ENCODE assay signal across 18 cellular contexts in genomic region chr6:27290850-27291208, GRCh38. TPM values are rescaled to one million over a fixed set of nuclear protein-coding genes. Genes with fewer than 3 reads are reported as not detected.
A peak's percentile ranks its signal among the peaks of the same experiment; 100 is the strongest.
DNase-seq lines count a peak whose midpoint lies in the region; ATAC-seq, FAIRE-seq and TF ChIP-seq lines count a peak whose summit lies in the region.
"Had no signal": no experiment of that assay in that cellular context is flagged by ENCODE, and none has a peak within 500 bp of the region (broad histone marks: within the 10 kb centered on the region; RNA-seq: fewer than 3 reads in every experiment).

No MANE protein-coding gene starts in this region.

- H3K4ac ChIP-seq in H9 (ENCODE audit: low read depth, low read length), result no peak overlapping the region
- no peak overlapping the region for H3K4ac ChIP-seq in mesenchymal stem cell (ENCODE audit: low read depth in 1 of 2, low read length in 2 of 2)

- H2BK15ac ChIP-seq in H9 (ENCODE audit: low read depth, low read length), result no peak overlapping the region
- H2BK15ac ChIP-seq in mesenchymal stem cell (ENCODE audit: low read depth, poor library complexity, severe bottlenecking), result no peak overlapping the region

- no peak for ATAC-seq in A549
- ATAC-seq: esophagus mucosa, mucosa of descending colon, Right ventricle myocardium inferior had no signal

- no peak for DNase-seq in A549 (ENCODE audit: low read depth in 1 of 2, low spot score in 1 of 2)
- DNase-seq in H9, result no peak
- no peak for DNase-seq in chondrocyte (ENCODE audit: low spot score)
- DNase-seq in mesenchymal stem cell, result no peak
- DNase-seq in activated CD4-positive, alpha-beta T cell treated with anti-CD3 and anti-CD28 coated beads, Interleukin-2, amount 10 ng/mL, durations not matched to agents 7 days and 5 days, result no peak
- DNase-seq in RKO (ENCODE audit: low spot score), result no peak
- no peak for DNase-seq in NCI-H226
- DNase-seq in NCI-H524 (lab: John Stamatoyannopoulos, UW), result no peak
- DNase-seq: activated CD4-positive, alpha-beta memory T cell treated with anti-CD3 and anti-CD28 coated beads, Interleukin-2, amount 10 ng/mL, durations not matched to agents 7 days and 5 days; activated naive CD4-positive, alpha-beta T cell; AML-193; cerebellar nuclear complex; mucosa of descending colon; NCI-H187 treated with DMSO at 0.1 percent for 48 hours had no signal

- no peak overlapping the region for H4K91ac ChIP-seq in H9 (ENCODE audit: insufficient read length, low read depth, low read length)
- no peak overlapping the region for H4K91ac ChIP-seq in mesenchymal stem cell (ENCODE audit: low read length)

- no peak overlapping the region for H4K5ac ChIP-seq in H9 (ENCODE audit: insufficient read length, low read depth, low read length)

- no peaks in the 10 kb centered on the region for H3K79me2 ChIP-seq in H9 (ENCODE audit: insufficient read depth, low read length)

- peak overlapping the region; percentile 77 for H3K4me2 ChIP-seq in A549
- H3K4me2 ChIP-seq in H9 (ENCODE audit: insufficient read depth, insufficient read length, low read length), result peak overlapping the region; percentile 93
- H3K4me2 ChIP-seq in mesenchymal stem cell (ENCODE audit: low read length, poor library complexity, severe bottlenecking), result peak overlapping the region; percentile 57

- H3K27me3 Mint-ChIP-seq in H9 (ENCODE audit: low read depth), result peaks cover 75% of the 10 kb centered on the region
- peaks cover 46% of the 10 kb centered on the region for H3K27me3 Mint-ChIP-seq in chondrocyte (ENCODE audit: low read depth)
- H3K27me3 Mint-ChIP-seq in activated CD4-positive, alpha-beta T cell treated with anti-CD3 and anti-CD28 coated beads, Interleukin-2, amount 10 ng/mL, durations not matched to agents 7 days and 5 days, result peaks cover 84% of the 10 kb centered on the region

- H3K4me1 ChIP-seq in A549 (peaks cover 26% of the 10 kb centered on the region; the same call in 2 of the 3 replicates), H9 (ENCODE audit: insufficient read depth, low read length) (no peaks in the 10 kb centered on the region; the same call in 1 of the 2 replicates), mesenchymal stem cell (ENCODE audit: control insufficient read depth, insufficient read depth, low read depth, low read length) (peaks cover 12% of the 10 kb centered on the region)

- H3K18ac ChIP-seq in H9 (ENCODE audit: insufficient read length, low read depth, low read length) (no peak overlapping the region), mesenchymal stem cell (ENCODE audit: low read depth in 1 of 2, low read length in 2 of 2) (no peak overlapping the region)

- H3K56ac ChIP-seq in H9 (ENCODE audit: insufficient read length, low read depth, low read length), result no peak overlapping the region

- H4K20me1 ChIP-seq in H9 (ENCODE audit: control insufficient read depth, insufficient read depth, insufficient read length), result no peaks in the 10 kb centered on the region

- WGBS in A549 (ENCODE audit: missing lambda C conversion rate), result 75% methylated on average over 9 of the region's 10 CpGs
- WGBS in H9 (ENCODE audit: extremely low coverage, insufficient read length, low lambda C conversion rate), result no CpG with 5 or more reads among the region's 10 CpGs
- WGBS in mesenchymal stem cell, result 25% methylated on average over 6 of the region's 10 CpGs

- H3K27me3 ChIP-seq in H9 (ENCODE audit: insufficient read depth, low read length) (no peaks in the 10 kb centered on the region; the same call in 1 of the 2 replicates), mesenchymal stem cell (ENCODE audit: control insufficient read depth in 1 of 2, insufficient read depth in 1 of 2, low read length in 2 of 2) (peaks cover 14 to 62% of the 10 kb centered on the region in 2 experiments)

- no peaks in the 10 kb centered on the region for H3K9me3 ChIP-seq in A549
- no peaks in the 10 kb centered on the region for H3K9me3 ChIP-seq in H9 (ENCODE audit: control insufficient read depth, low read depth, low read length)
- no peaks in the 10 kb centered on the region for H3K9me3 ChIP-seq in mesenchymal stem cell (ENCODE audit: control insufficient read depth, low read length)
- H3K9me3 ChIP-seq: mucosa of descending colon had no signal

- no peak for FAIRE-seq in A549 (lab: Jason Lieb, UNC)

- peak overlapping the region; percentile 7 for H3K9ac ChIP-seq in H9 (ENCODE audit: extremely low read depth, insufficient read length, low read length)
- peak overlapping the region; percentile 6 for H3K9ac ChIP-seq in mesenchymal stem cell (ENCODE audit: low read length)

- H3K9me3 Mint-ChIP-seq in H9 (peaks cover 0 to 4% of the 10 kb centered on the region in 2 experiments; a peak in 1 of 5 replicates), chondrocyte (ENCODE audit: low read depth) (peaks cover 7% of the 10 kb centered on the region)
- peaks cover 41% of the 10 kb centered on the region for H3K9me3 Mint-ChIP-seq in activated CD4-positive, alpha-beta T cell treated with anti-CD3 and anti-CD28 coated beads, Interleukin-2, amount 10 ng/mL, durations not matched to agents 7 days and 5 days

- H3K23ac ChIP-seq in H9 (ENCODE audit: insufficient read length, low read depth, low read length) (no peak overlapping the region), mesenchymal stem cell (ENCODE audit: low read length in 2 of 2) (no peak overlapping the region)

- H3K36me3 ChIP-seq in mesenchymal stem cell (ENCODE audit: control insufficient read depth in 1 of 2, insufficient read depth in 2 of 2, low read depth in 1 of 2, low read length in 2 of 2), result no peaks in the 10 kb centered on the region

- no peak for TF ChIP-seq EP300 in A549 (IDR thresholded peaks at IDR 0.05)

- no peak overlapping the region for H3K27ac ChIP-seq in A549
- H3K27ac ChIP-seq in H9 (ENCODE audit: insufficient read length, low read depth, low read length), result no peak overlapping the region
- H3K27ac ChIP-seq in mesenchymal stem cell (ENCODE audit: low read length, poor library complexity, severe bottlenecking), result no peak overlapping the region

- H3T11ph ChIP-seq in H9 (ENCODE audit: low read length), result no peak overlapping the region

- H2AFZ ChIP-seq in H9 (ENCODE audit: low read length) (no peak overlapping the region), mesenchymal stem cell (ENCODE audit: low read depth, low read length) (no peak overlapping the region)

- TF ChIP-seq CTCF in A549 (IDR thresholded peaks at IDR 0.05) (no peak), H9 (conservative IDR thresholded peaks at IDR 0.05) (no peak), chondrocyte (IDR thresholded peaks at IDR 0.05) (no peak)

- no peak overlapping the region for H2AK5ac ChIP-seq in H9 (ENCODE audit: insufficient read length, low read length)
- no peak overlapping the region for H2AK5ac ChIP-seq in mesenchymal stem cell (ENCODE audit: low read length, severe bottlenecking)

- H4K8ac ChIP-seq in H9 (replicated peaks; ENCODE audit: insufficient read length, low read depth, low read length), result no peak overlapping the region
- no peak overlapping the region for H4K8ac ChIP-seq in mesenchymal stem cell (ENCODE audit: low read length)

- H2BK5ac ChIP-seq in H9 (ENCODE audit: insufficient read length, low read length) (no peak overlapping the region), mesenchymal stem cell (ENCODE audit: low read depth, low read length, poor library complexity, severe bottlenecking) (no peak overlapping the region)

- CTCF ChIA-PET in A549 (lab: Yijun Ruan, JAX), result no interaction called here
- CTCF ChIA-PET in activated CD4-positive, alpha-beta T cell treated with anti-CD3 and anti-CD28 coated beads, Interleukin-2, amount 10 ng/mL, durations not matched to agents 7 days and 5 days (lab: Charles Lee), result interaction anchor here (0.6 to 0.7 kb wide), 2 partner anchors 88 to 157 kb away, joined by 3 to 4 read pairs; no protein-coding TSS in a partner anchor

- H3K36me3 Mint-ChIP-seq in H9 (ENCODE audit: insufficient read depth in 1 of 3, low read depth in 3 of 3) (no peaks in the 10 kb centered on the region), chondrocyte (ENCODE audit: low read depth) (no peaks in the 10 kb centered on the region)
- peaks cover 18% of the 10 kb centered on the region for H3K36me3 Mint-ChIP-seq in activated CD4-positive, alpha-beta T cell treated with anti-CD3 and anti-CD28 coated beads, Interleukin-2, amount 10 ng/mL, durations not matched to agents 7 days and 5 days (ENCODE audit: low read depth)

- H3K27ac Mint-ChIP-seq in H9, result 0 out of 7 replicates have a peak overlapping the region, but pooled peaks of 1 of the 3 experiments have one; percentile 20
- no peak overlapping the region for H3K27ac Mint-ChIP-seq in chondrocyte (ENCODE audit: unreplicated experiment)
- H3K27ac Mint-ChIP-seq in activated CD4-positive, alpha-beta T cell treated with anti-CD3 and anti-CD28 coated beads, Interleukin-2, amount 10 ng/mL, durations not matched to agents 7 days and 5 days, result no peak overlapping the region
- H3K27ac Mint-ChIP-seq: activated CD4-positive, alpha-beta memory T cell treated with anti-CD3 and anti-CD28 coated beads, Interleukin-2, amount 10 ng/mL, durations not matched to agents 7 days and 5 days had no signal

- H3K23me2 ChIP-seq in H9 (ENCODE audit: insufficient read length, low read depth, low read length, poor library complexity, severe bottlenecking), result peaks cover 22% of the 10 kb centered on the region

- H2BK20ac ChIP-seq in H9 (ENCODE audit: low read depth, low read length, poor library complexity, severe bottlenecking), result no peak overlapping the region

- no peaks in the 10 kb centered on the region for H3K79me1 ChIP-seq in H9 (ENCODE audit: insufficient read depth, low read depth, low read length, poor library complexity, severe bottlenecking)
- H3K79me1 ChIP-seq in mesenchymal stem cell (replicated peaks; ENCODE audit: low read length, poor library complexity, severe bottlenecking), result no peaks in the 10 kb centered on the region

- TF ChIP-seq POLR2A in A549 (IDR thresholded peaks at IDR 0.05; ENCODE audit: low read length), result no peak

- peak overlapping the region; percentile 36; the same call in 1 of the 3 replicates for H3K4me3 ChIP-seq in A549
- H3K4me3 ChIP-seq in mesenchymal stem cell (ENCODE audit: insufficient read depth in 1 of 2, low read depth in 1 of 2, low read length in 2 of 2), result peak overlapping the region in 1 of 2 experiments; percentile 52
- H3K4me3 ChIP-seq: mucosa of descending colon had no signal

- peak overlapping the region; percentile 67 to 87 for H3K4me3 Mint-ChIP-seq in H9
- peak overlapping the region; percentile 13 for H3K4me3 Mint-ChIP-seq in chondrocyte (ENCODE audit: unreplicated experiment)
- H3K4me3 Mint-ChIP-seq in activated CD4-positive, alpha-beta T cell treated with anti-CD3 and anti-CD28 coated beads, Interleukin-2, amount 10 ng/mL, durations not matched to agents 7 days and 5 days, result no peak overlapping the region
- H3K4me3 Mint-ChIP-seq: activated CD4-positive, alpha-beta memory T cell treated with anti-CD3 and anti-CD28 coated beads, Interleukin-2, amount 10 ng/mL, durations not matched to agents 7 days and 5 days had no signal

- H3K4me1 Mint-ChIP-seq in H9 (peaks cover 43 to 51% of the 10 kb centered on the region in 2 experiments), chondrocyte (ENCODE audit: low read depth) (peaks cover 47% of the 10 kb centered on the region)
- H3K4me1 Mint-ChIP-seq in activated CD4-positive, alpha-beta T cell treated with anti-CD3 and anti-CD28 coated beads, Interleukin-2, amount 10 ng/mL, durations not matched to agents 7 days and 5 days, result peaks cover 9% of the 10 kb centered on the region

- TF ChIP-seq RAD21 in A549 (conservative IDR thresholded peaks at IDR 0.05 in 1 of 2, IDR thresholded peaks at IDR 0.05 in 1 of 2), result no peak

- H2BK120ac ChIP-seq in H9 (ENCODE audit: low read depth, low read length, poor library complexity, severe bottlenecking), result no peak overlapping the region
- H2BK120ac ChIP-seq in mesenchymal stem cell (ENCODE audit: low read depth, low read length), result no peak overlapping the region

- POLR2A ChIA-PET in A549 (lab: Yijun Ruan, JAX), result interaction anchor here (0.9 kb wide), 1 partner anchor 448 kb away, joined by 3 read pairs; no protein-coding TSS in a partner anchor
- POLR2A ChIA-PET in activated CD4-positive, alpha-beta T cell treated with anti-CD3 and anti-CD28 coated beads, Interleukin-2, amount 10 ng/mL, durations not matched to agents 7 days and 5 days (lab: Charles Lee), result no interaction called here

- H2BK12ac ChIP-seq in H9 (ENCODE audit: insufficient read length, low read depth, low read length) (no peak overlapping the region), mesenchymal stem cell (ENCODE audit: low read length in 2 of 2) (no peak overlapping the region)

- H3K14ac ChIP-seq in H9 (ENCODE audit: insufficient read depth, low read length), result no peak overlapping the region
- no peak overlapping the region for H3K14ac ChIP-seq in mesenchymal stem cell (ENCODE audit: low read length in 2 of 2)

RNA-seq across cellular contexts. Expression of gene POM121L2, which starts 21.2 kb away (rescaled TPM):
- polyA plus RNA-seq in A549 (2011; rRNA removed) (0.09 TPM in 1 of 2 replicates, not detected in the other), A549 (2017; fragmentation: RNase III; extraction: RNeasy Plus Mini Kit Qiagen cat#74134 plus additional on column Dnase treatment) (not detected in 3 replicates)
- polyA plus RNA-seq in A549 (2012; cell fraction: cytosol; rRNA removed), result not detected in 2 replicates
- polyA plus RNA-seq in A549 (2012; cell fraction: nucleus; rRNA removed), result not detected in 2 replicates
- polyA minus RNA-seq in A549 (2011; rRNA and poly(A)+ RNA removed), result 0.04 TPM in 1 of 2 replicates, not detected in the other
- total RNA-seq in H9 (2021) (not detected in 2 replicates), chondrocyte (not detected in 3 replicates)
- not detected for polyA plus RNA-seq in mesenchymal stem cell (2013, experiment 1 of 2)
- not detected for polyA plus RNA-seq in mesenchymal stem cell (2013, experiment 2 of 2)
- total RNA-seq in activated CD4-positive, alpha-beta T cell treated with anti-CD3 and anti-CD28 coated beads, Interleukin-2, amount 10 ng/mL, durations not matched to agents 7 days and 5 days, result not detected
- total RNA-seq: activated CD4-positive, alpha-beta memory T cell treated with anti-CD3 and anti-CD28 coated beads, Interleukin-2, amount 10 ng/mL, durations not matched to agents 7 days and 5 days; esophagus mucosa; pulmonary artery endothelial cell; Right ventricle myocardium inferior; urinary bladder had no signal

RNA-seq across cellular contexts. Expression of gene PRSS16, which starts 43.3 kb away (rescaled TPM):
- 11.0 and 11.4 TPM in 2 replicates for polyA plus RNA-seq in A549 (2011; rRNA removed)
- 5.0 and 5.7 TPM in 2 replicates for polyA plus RNA-seq in A549 (2012; cell fraction: cytosol; rRNA removed)
- polyA plus RNA-seq in A549 (2012; cell fraction: nucleus; rRNA removed), result 3.7 and 4.4 TPM in 2 replicates
- polyA plus RNA-seq in A549 (2017; fragmentation: RNase III; extraction: RNeasy Plus Mini Kit Qiagen cat#74134 plus additional on column Dnase treatment), result 3.1 to 3.9 TPM (median 3.7 TPM) in 3 replicates
- 5.3 and 6.1 TPM in 2 replicates for polyA minus RNA-seq in A549 (2011; rRNA and poly(A)+ RNA removed)
- 14.8 and 17.7 TPM in 2 replicates for total RNA-seq in H9 (2021)
- 1.1 to 1.8 TPM (median 1.7 TPM) in 3 replicates for total RNA-seq in chondrocyte
- polyA plus RNA-seq in mesenchymal stem cell (2013, experiment 1 of 2), result 0.17 TPM
- 0.21 TPM for polyA plus RNA-seq in mesenchymal stem cell (2013, experiment 2 of 2)
- 1 to 10 TPM; 1.1 to 1.5 TPM for total RNA-seq in activated CD4-positive, alpha-beta T cell treated with anti-CD3 and anti-CD28 coated beads, Interleukin-2, amount 10 ng/mL, durations not matched to agents 7 days and 5 days
- total RNA-seq: pulmonary artery endothelial cell had no signal
